In the genomic region with DNA sequence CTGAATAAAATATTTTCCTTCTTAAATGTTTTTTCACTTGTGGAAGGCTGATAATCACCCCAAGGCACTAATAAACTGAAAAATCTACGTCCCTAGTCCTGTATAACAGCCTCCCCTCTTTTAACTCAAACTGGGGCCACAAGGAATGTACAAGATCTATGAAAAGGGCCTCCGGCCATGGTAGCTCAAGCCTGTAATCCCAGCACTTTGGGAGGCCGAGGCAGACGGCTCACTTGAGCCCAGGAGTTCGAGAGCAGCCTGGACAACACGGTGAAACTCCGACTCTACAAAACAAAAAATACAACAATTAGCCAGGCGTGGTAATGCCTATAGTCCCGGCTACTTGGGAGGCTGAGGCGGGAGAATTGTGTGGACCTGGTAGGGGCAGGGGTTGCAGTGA, we compare ENCODE assay signal across 12 cellular contexts. TPM values are rescaled to one million over a fixed set of nuclear protein-coding genes. Genes with fewer than 3 reads are reported as not detected.
DNase-seq lines count a peak whose midpoint lies in the region; ATAC-seq and TF ChIP-seq lines count a peak whose summit lies in the region.
"Had no signal": no experiment of that assay in that cellular context is flagged by ENCODE, and none has a peak within 500 bp of the region (broad histone marks: within the 10 kb centered on the region; RNA-seq: fewer than 3 reads in every experiment).

No MANE protein-coding gene starts in this region.

- H3K9me3 Mint-ChIP-seq in GM23338: no peaks in the 10 kb centered on the region

- H3K27ac Mint-ChIP-seq in GM23338: peak overlapping the region; percentile 74

- no peaks in the 10 kb centered on the region for H3F3A ChIP-seq in GM23338 (replicated peaks; ENCODE audit: low read depth)

- no TSS peak for BruUV-seq in A673 (replicated peaks; lab: Mats Ljungman, UMichigan)

- peaks cover 4% of the 10 kb centered on the region; the same call in 2 of the 3 replicates for H3K4me1 Mint-ChIP-seq in GM23338

- TF ChIP-seq CTCF in A673 (conservative IDR thresholded peaks at IDR 0.05; ENCODE audit: low read depth, low read length) (no peak), GM23338 (conservative IDR thresholded peaks at IDR 0.05; ENCODE audit: low read depth in 2 of 2) (no peak), foreskin fibroblast (IDR thresholded peaks at IDR 0.05; ENCODE audit: low read depth, low read length) (no peak)

- H3K4me1 ChIP-seq in A673 (ENCODE audit: insufficient read depth, low read length, poor library complexity, severe bottlenecking): peaks cover 39% of the 10 kb centered on the region
- H3K4me1 ChIP-seq in GM23338 (ENCODE audit: insufficient read depth): no peaks in the 10 kb centered on the region
- peaks cover 52% of the 10 kb centered on the region for H3K4me1 ChIP-seq in adipocyte (ENCODE audit: control insufficient read depth, insufficient read depth, low read length)
- peaks cover 9 to 28% of the 10 kb centered on the region in 2 donors for H3K4me1 ChIP-seq in muscle layer of duodenum (ENCODE audit: control insufficient read depth in 1 of 2, insufficient read depth in 2 of 2, low read length in 2 of 2)

- intact Hi-C loops in A673 (cut with micrococcal nuclease; ENCODE audit: unreplicated experiment): no loop called here
- intact Hi-C loops in left colon (cut with DNase I, micrococcal nuclease): no loop called here

- DNase-seq in A673 (ENCODE audit: low spot score) (no peak), GM23338 (ENCODE audit: low spot score) (no peak), adipocyte (ENCODE audit: low read depth) (no peak), left colon (no peak), NCI-H446 treated with DMSO at 0.1 percent for 48 hours (lab: John Stamatoyannopoulos, UW) (no peak), foreskin fibroblast (no peak)
- DNase-seq in stimulated activated CD4-positive, alpha-beta T cell treated with anti-CD3 and anti-CD28 coated beads, Interleukin-2, amount 100 ng/mL, for 48 hours: no peak
- DNase-seq: H7, MV-4-11 had no signal

- no peak for ATAC-seq in GM23338
- ATAC-seq in left colon: no peak

- H3K9me2 ChIP-seq in GM23338 (ENCODE audit: insufficient read depth): no peaks in the 10 kb centered on the region

- H3K4me3 ChIP-seq in A673 (ENCODE audit: low read depth, low read length, poor library complexity, severe bottlenecking) (no peak overlapping the region), GM23338 (no peak overlapping the region), adipocyte (ENCODE audit: low read length) (no peak overlapping the region), muscle layer of duodenum (ENCODE audit: low read depth in 1 of 2, low read length in 2 of 2) (no peak overlapping the region), foreskin fibroblast (ENCODE audit: low read depth in 1 of 2, low read length in 2 of 2) (no peak overlapping the region)
- H3K4me3 ChIP-seq: BLaER1, esophagus muscularis mucosa had no signal

- no peak overlapping the region for H3K4me3 Mint-ChIP-seq in GM23338

- H3K27ac ChIP-seq in A673 (ENCODE audit: low read depth, low read length, poor library complexity, severe bottlenecking) (peak overlapping the region; percentile 41), GM23338 (ENCODE audit: low read depth) (no peak overlapping the region), muscle layer of duodenum (ENCODE audit: low read length) (peak overlapping the region; percentile 30)
- H3K27ac ChIP-seq: BLaER1 had no signal

- H3K36me3 Mint-ChIP-seq in GM23338 (ENCODE audit: low read depth): peaks cover 20% of the 10 kb centered on the region; the same call in 2 of the 3 replicates

- no peaks in the 10 kb centered on the region for H3K9me3 ChIP-seq in A673 (ENCODE audit: low read depth, low read length, poor library complexity, severe bottlenecking)
- H3K9me3 ChIP-seq in adipocyte (ENCODE audit: control insufficient read depth, low read length): no peaks in the 10 kb centered on the region
- no peaks in the 10 kb centered on the region for H3K9me3 ChIP-seq in muscle layer of duodenum (ENCODE audit: control insufficient read depth in 1 of 2, low read length in 2 of 2)
- H3K9me3 ChIP-seq: BLaER1, esophagus muscularis mucosa had no signal

- H3K27me3 ChIP-seq in A673 (replicated peaks; ENCODE audit: insufficient read depth, low read depth, low read length, poor library complexity) (no peaks in the 10 kb centered on the region), GM23338 (ENCODE audit: insufficient read depth) (no peaks in the 10 kb centered on the region), adipocyte (replicated peaks; ENCODE audit: control insufficient read depth, insufficient read depth, low read length) (no peaks in the 10 kb centered on the region), muscle layer of duodenum (ENCODE audit: low read depth, low read length) (no peaks in the 10 kb centered on the region)
- H3K27me3 ChIP-seq: BLaER1, esophagus muscularis mucosa had no signal

- H2AFZ ChIP-seq in GM23338: no peak overlapping the region

- H3K36me3 ChIP-seq in A673 (ENCODE audit: insufficient read depth, low read length, poor library complexity, severe bottlenecking) (peaks cover 40% of the 10 kb centered on the region), GM23338 (ENCODE audit: insufficient read depth) (no peaks in the 10 kb centered on the region), adipocyte (ENCODE audit: control insufficient read depth, insufficient read depth, low read length, severe bottlenecking) (peaks cover 13% of the 10 kb centered on the region), muscle layer of duodenum (ENCODE audit: control insufficient read depth in 1 of 2, insufficient read depth in 2 of 2, low read length in 2 of 2) (peaks cover 6 to 18% of the 10 kb centered on the region in 2 donors)

- POLR2A ChIA-PET in A673 (lab: Charles Lee; ENCODE audit: low non-redundant PET): no interaction called here

- peaks cover 5% of the 10 kb centered on the region; the same call in 1 of the 2 replicates for H4K20me1 ChIP-seq in GM23338 (replicated peaks; ENCODE audit: insufficient read depth)

- CTCF ChIA-PET in A673 (lab: Charles Lee): no interaction called here

- peak overlapping the region; percentile 71 for H3K9ac ChIP-seq in adipocyte (ENCODE audit: low read length)
- H3K9ac ChIP-seq: BLaER1 had no signal

- H3K27me3 Mint-ChIP-seq in GM23338 (ENCODE audit: insufficient read depth, low read depth, poor library complexity): no peaks in the 10 kb centered on the region

- H3K79me2 ChIP-seq in GM23338 (replicated peaks; ENCODE audit: insufficient read depth): peaks cover 5% of the 10 kb centered on the region; the same call in 1 of the 2 replicates

- H3K4me2 ChIP-seq in GM23338: no peak overlapping the region
- H3K4me2 ChIP-seq: BLaER1 had no signal

TF ChIP-seq in GM23338, 12 proteins besides CTCF, POLR2A, EP300 and RAD21 (continues in another document):
- TF ChIP-seq EZH2phosphoT487 (IDR thresholded peaks at IDR 0.05; ENCODE audit: unreplicated experiment) (no peak), CREB1 (CRISPR knock-in tag; IDR thresholded peaks at IDR 0.05; ENCODE audit: low read depth) (no peak), EZH2 (IDR thresholded peaks at IDR 0.05; ENCODE audit: low read depth, unreplicated experiment) (no peak), POLR2AphosphoS5 (IDR thresholded peaks at IDR 0.05; ENCODE audit: low read depth) (no peak), NANOG (IDR thresholded peaks at IDR 0.05; ENCODE audit: borderline replicate concordance) (no peak)
- TF ChIP-seq, protein P1, sequence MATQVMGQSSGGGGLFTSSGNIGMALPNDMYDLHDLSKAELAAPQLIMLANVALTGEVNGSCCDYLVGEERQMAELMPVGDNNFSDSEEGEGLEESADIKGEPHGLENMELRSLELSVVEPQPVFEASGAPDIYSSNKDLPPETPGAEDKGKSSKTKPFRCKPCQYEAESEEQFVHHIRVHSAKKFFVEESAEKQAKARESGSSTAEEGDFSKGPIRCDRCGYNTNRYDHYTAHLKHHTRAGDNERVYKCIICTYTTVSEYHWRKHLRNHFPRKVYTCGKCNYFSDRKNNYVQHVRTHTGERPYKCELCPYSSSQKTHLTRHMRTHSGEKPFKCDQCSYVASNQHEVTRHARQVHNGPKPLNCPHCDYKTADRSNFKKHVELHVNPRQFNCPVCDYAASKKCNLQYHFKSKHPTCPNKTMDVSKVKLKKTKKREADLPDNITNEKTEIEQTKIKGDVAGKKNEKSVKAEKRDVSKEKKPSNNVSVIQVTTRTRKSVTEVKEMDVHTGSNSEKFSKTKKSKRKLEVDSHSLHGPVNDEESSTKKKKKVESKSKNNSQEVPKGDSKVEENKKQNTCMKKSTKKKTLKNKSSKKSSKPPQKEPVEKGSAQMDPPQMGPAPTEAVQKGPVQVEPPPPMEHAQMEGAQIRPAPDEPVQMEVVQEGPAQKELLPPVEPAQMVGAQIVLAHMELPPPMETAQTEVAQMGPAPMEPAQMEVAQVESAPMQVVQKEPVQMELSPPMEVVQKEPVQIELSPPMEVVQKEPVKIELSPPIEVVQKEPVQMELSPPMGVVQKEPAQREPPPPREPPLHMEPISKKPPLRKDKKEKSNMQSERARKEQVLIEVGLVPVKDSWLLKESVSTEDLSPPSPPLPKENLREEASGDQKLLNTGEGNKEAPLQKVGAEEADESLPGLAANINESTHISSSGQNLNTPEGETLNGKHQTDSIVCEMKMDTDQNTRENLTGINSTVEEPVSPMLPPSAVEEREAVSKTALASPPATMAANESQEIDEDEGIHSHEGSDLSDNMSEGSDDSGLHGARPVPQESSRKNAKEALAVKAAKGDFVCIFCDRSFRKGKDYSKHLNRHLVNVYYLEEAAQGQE (IDR thresholded peaks at IDR 0.05; ENCODE audit: unreplicated experiment): no peak
- TF ChIP-seq, protein P2, sequence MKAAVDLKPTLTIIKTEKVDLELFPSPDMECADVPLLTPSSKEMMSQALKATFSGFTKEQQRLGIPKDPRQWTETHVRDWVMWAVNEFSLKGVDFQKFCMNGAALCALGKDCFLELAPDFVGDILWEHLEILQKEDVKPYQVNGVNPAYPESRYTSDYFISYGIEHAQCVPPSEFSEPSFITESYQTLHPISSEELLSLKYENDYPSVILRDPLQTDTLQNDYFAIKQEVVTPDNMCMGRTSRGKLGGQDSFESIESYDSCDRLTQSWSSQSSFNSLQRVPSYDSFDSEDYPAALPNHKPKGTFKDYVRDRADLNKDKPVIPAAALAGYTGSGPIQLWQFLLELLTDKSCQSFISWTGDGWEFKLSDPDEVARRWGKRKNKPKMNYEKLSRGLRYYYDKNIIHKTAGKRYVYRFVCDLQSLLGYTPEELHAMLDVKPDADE (IDR thresholded peaks at IDR 0.05): no peak

RNA-seq across cellular contexts. Expression of a gene that starts 23.6 kb away (rescaled TPM):
- 103 and 132 TPM in 2 replicates for total RNA-seq in A673 (2021)
- 37.1 and 43.5 TPM in 2 replicates for total RNA-seq in GM23338 (2014; rRNA removed; shearing (Covaris generic))
- polyA plus RNA-seq in GM23338 (2016; fragmentation: Nextera tagmentation; extraction: Ambion mirVana): 15.6 and 16.4 TPM in 2 replicates
- total RNA-seq in left colon: 10 to 100 TPM; 67.0 to 69.3 TPM
